In genomic region chr4:61923179-61923578, GRCh38 we compare ENCODE assay signal across 20 cellular contexts.
A peak's percentile ranks its signal among the peaks of the same experiment; 100 is the strongest.
DNase-seq lines count a peak whose midpoint lies in the region; FAIRE-seq and TF ChIP-seq lines count a peak whose summit lies in the region.
"Had no signal": no experiment of that assay in that cellular context is flagged by ENCODE, and none has a peak within 500 bp of the region (broad histone marks: within the 10 kb centered on the region; RNA-seq: fewer than 3 reads in every experiment).

No MANE protein-coding gene starts in this region.

- no peaks in the 10 kb centered on the region for H4K20me1 ChIP-seq in smooth muscle cell (ENCODE audit: low read depth)

- WGBS in smooth muscle cell (ENCODE audit: low lambda C conversion rate), result 52% methylated on average over 3 of the region's 3 CpGs

- H3K79me2 ChIP-seq in smooth muscle cell (ENCODE audit: low read depth), result no peaks in the 10 kb centered on the region

- H3K36me3 ChIP-seq in smooth muscle cell (ENCODE audit: low read depth), result no peaks in the 10 kb centered on the region
- H3K36me3 ChIP-seq: MG63, Peyer's patch had no signal

- H3K9ac ChIP-seq in smooth muscle cell (ENCODE audit: low read depth), result no peak overlapping the region

- no peaks in the 10 kb centered on the region for H3F3A ChIP-seq in smooth muscle cell (ENCODE audit: low read depth)

- H3K9me3 ChIP-seq in smooth muscle cell (replicated peaks; ENCODE audit: low read depth), result no peaks in the 10 kb centered on the region
- H3K9me3 ChIP-seq: MG63, Peyer's patch had no signal

- no peaks in the 10 kb centered on the region for H3K27me3 ChIP-seq in smooth muscle cell (ENCODE audit: low read depth)
- H3K27me3 ChIP-seq: MG63, Peyer's patch had no signal

- H3K4me1 ChIP-seq in smooth muscle cell (ENCODE audit: low read depth), result peaks cover 19% of the 10 kb centered on the region

- TF ChIP-seq CTCF in VCaP (conservative IDR thresholded peaks at IDR 0.05), result no peak
- TF ChIP-seq CTCF in smooth muscle cell (IDR thresholded peaks at IDR 0.05; ENCODE audit: borderline replicate concordance, insufficient read depth, poor library complexity, severe bottlenecking), result no peak

- no peak overlapping the region for H3K4me3 ChIP-seq in smooth muscle cell
- H3K4me3 ChIP-seq: MG63, Peyer's patch had no signal

- H3K27ac ChIP-seq in VCaP (peak overlapping the region; percentile 78), smooth muscle cell (ENCODE audit: low read depth) (no peak overlapping the region)
- H3K27ac ChIP-seq: C4-2B had no signal

- no peak overlapping the region for H2AFZ ChIP-seq in smooth muscle cell (ENCODE audit: low read depth)

- FAIRE-seq in endometrium (lab: Jason Lieb, UNC) (peak; percentile 82), GM12891 (lab: Jason Lieb, UNC) (no peak), H54 (lab: Jason Lieb, UNC) (no peak)
- FAIRE-seq: GM18507 had no signal

- peak overlapping the region; percentile 42 for H3K4me2 ChIP-seq in smooth muscle cell

- DNase-seq in HPDE6-E6E7 (ENCODE audit: extremely low spot score) (peak; percentile 13), smooth muscle cell (lab: John Stamatoyannopoulos, UW; ENCODE audit: unreplicated experiment) (no peak), GM12891 (ENCODE audit: insufficient read length, low spot score) (no peak), H54 (ENCODE audit: insufficient read length, low spot score) (no peak)
- DNase-seq in stimulated activated CD4-positive, alpha-beta T cell treated with anti-CD3 and anti-CD28 coated beads, Interleukin-2, amount 100 ng/mL, for 24 hours, result no peak
- DNase-seq: CD8-positive, alpha-beta T cell; DMS79 treated with DMSO at 0.1 percent for 48 hours; H9; HFFc6; IMR-90; KG1; MG63; NCI-H2029; NCI-H526 treated with DMSO at 0.1 percent for 48 hours; T-helper 1 cell had no signal

- TF ChIP-seq POLR2A in GM12891 (IDR thresholded peaks at IDR 0.05; ENCODE audit: low read depth, low read length) (no peak), H54 (IDR thresholded peaks at IDR 0.05; ENCODE audit: low read depth, low read length) (no peak)

TF ChIP-seq in GM12891, 5 proteins besides CTCF, POLR2A, EP300 and RAD21:
- TF ChIP-seq SPI1 (IDR thresholded peaks at IDR 0.05; ENCODE audit: low read depth, low read length) (no peak), PAX5 (IDR thresholded peaks at IDR 0.05; ENCODE audit: insufficient read depth, low read length, severe bottlenecking) (no peak), POU2F2 (IDR thresholded peaks at IDR 0.05; ENCODE audit: low read depth, low read length) (no peak)
